30 cellular contexts compared by ENCODE assay signal in the genomic region with DNA sequence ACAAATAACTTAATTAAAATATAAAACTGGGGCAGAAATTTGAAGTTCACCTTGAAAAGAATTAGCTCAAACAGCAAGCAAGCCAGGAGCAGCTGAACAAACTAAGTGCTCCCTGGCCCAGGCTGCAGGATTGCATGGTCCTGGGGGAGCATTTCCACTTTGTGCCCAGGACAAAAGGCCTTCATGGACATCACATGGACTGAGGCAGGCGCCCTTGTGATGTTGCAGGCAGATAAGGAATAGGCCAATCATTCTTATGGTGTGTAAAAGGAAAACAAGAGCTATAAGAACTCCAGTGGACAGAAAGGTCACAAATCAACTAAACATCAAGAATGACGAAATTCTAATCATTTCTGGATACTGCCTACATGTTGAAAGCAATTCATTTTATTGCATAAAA. TPM values are rescaled to one million over a fixed set of nuclear protein-coding genes. Genes with fewer than 3 reads are reported as not detected.
A peak's percentile ranks its signal among the peaks of the same experiment; 100 is the strongest.
DNase-seq lines count a peak whose midpoint lies in the region; ATAC-seq, FAIRE-seq and TF ChIP-seq lines count a peak whose summit lies in the region.
"Had no signal": no experiment of that assay in that cellular context is flagged by ENCODE, and none has a peak within 500 bp of the region (broad histone marks: within the 10 kb centered on the region; RNA-seq: fewer than 3 reads in every experiment).

No MANE protein-coding gene starts in this region.

- H3K27me3 ChIP-seq in adipocyte (replicated peaks; ENCODE audit: control insufficient read depth, insufficient read depth, low read length) (no peaks in the 10 kb centered on the region), HepG2 (ENCODE audit: control insufficient read depth in 1 of 2, insufficient read depth in 2 of 2, low read length in 2 of 2) (no peaks in the 10 kb centered on the region), HAP-1 (ENCODE audit: low read depth) (no peaks in the 10 kb centered on the region; the same call in 1 of the 2 replicates)
- H3K27me3 ChIP-seq: heart left ventricle, SJCRH30 had no signal

- BruUV-seq in HepG2 (replicated peaks; lab: Mats Ljungman, UMichigan), result no TSS peak

- H3K27me3 Mint-ChIP-seq in type B pancreatic cell, result no peaks in the 10 kb centered on the region
- H3K27me3 Mint-ChIP-seq: CD4-positive, alpha-beta T cell had no signal

- intact Hi-C loops in HepG2 (cut with micrococcal nuclease; ENCODE audit: unreplicated experiment), result no loop called here

- H3K4me3 ChIP-seq in adipocyte (ENCODE audit: low read length), result no peak overlapping the region
- H3K4me3 ChIP-seq in HepG2 (replicated peaks in 1 of 3; ENCODE audit: insufficient read depth in 1 of 3, low read depth in 2 of 3, low read length in 3 of 3), result no peak overlapping the region
- no peak overlapping the region for H3K4me3 ChIP-seq in HAP-1
- H3K4me3 ChIP-seq: heart left ventricle, SJCRH30 had no signal

- ATAC-seq in HepG2 (peak; percentile 53), GM21367 (IDR thresholded peaks at IDR 0.05; ENCODE audit: unreplicated experiment) (no peak)
- ATAC-seq: activated CD8-positive, alpha-beta T cell treated with anti-CD3 and anti-CD28 coated beads, Interleukin-2, amount 10 ng/mL, durations not matched to agents 7 days and 5 days; heart left ventricle had no signal

- no peaks in the 10 kb centered on the region for H4K20me1 ChIP-seq in HepG2 (ENCODE audit: insufficient read depth, low read length)

- FAIRE-seq in HepG2 (lab: Jason Lieb, UNC), result peak; percentile 18
- FAIRE-seq: H1, RCC 7860 had no signal

- H3K36me3 ChIP-seq in adipocyte (ENCODE audit: control insufficient read depth, insufficient read depth, low read length, severe bottlenecking) (no peaks in the 10 kb centered on the region), HepG2 (replicated peaks in 1 of 2; ENCODE audit: control insufficient read depth in 1 of 2, insufficient read depth in 2 of 2, low read length in 2 of 2) (no peaks in the 10 kb centered on the region), HAP-1 (replicated peaks) (no peaks in the 10 kb centered on the region)
- H3K36me3 ChIP-seq: heart left ventricle, SJCRH30 had no signal

- H3K9ac ChIP-seq in adipocyte (ENCODE audit: low read length) (peak overlapping the region; percentile 79), HepG2 (ENCODE audit: insufficient read depth, low read depth, low read length) (no peak overlapping the region)
- H3K9ac ChIP-seq: parathyroid adenoma had no signal

- peaks cover 5% of the 10 kb centered on the region for H3K4me1 Mint-ChIP-seq in type B pancreatic cell (ENCODE audit: unreplicated experiment)
- H3K4me1 Mint-ChIP-seq: brain had no signal

- WGBS in HepG2 (ENCODE audit: low lambda C conversion rate), result 51% methylated on average over 2 of the region's 2 CpGs

- CTCF ChIA-PET in HepG2 (lab: Yijun Ruan, JAX; ENCODE audit: low intra/inter-chr PET ratio, low total read pairs), result no interaction called here

- no peak for TF ChIP-seq RAD21 in HepG2 (CRISPR knock-in tag; IDR thresholded peaks at IDR 0.05)

- TF ChIP-seq EP300 in HepG2 (IDR thresholded peaks at IDR 0.05; ENCODE audit: low read depth in 2 of 2, low read length in 2 of 2), result peak in 1 of 2 experiments; percentile 92; a peak in 2 of 4 replicates
- peak; percentile 89; the same call in 1 of the 2 replicates for TF ChIP-seq EP300 in HepG2 (CRISPR knock-in tag; IDR thresholded peaks at IDR 0.05; ENCODE audit: borderline replicate concordance)

- H3K36me3 Mint-ChIP-seq in type B pancreatic cell, result no peaks in the 10 kb centered on the region
- H3K36me3 Mint-ChIP-seq: brain had no signal

- H3K9me3 ChIP-seq in adipocyte (ENCODE audit: control insufficient read depth, low read length) (peaks cover 10% of the 10 kb centered on the region), HepG2 (ENCODE audit: low read length) (peaks cover 11% of the 10 kb centered on the region), HAP-1 (no peaks in the 10 kb centered on the region)
- H3K9me3 ChIP-seq: SJCRH30 had no signal

- H3K4me3 Mint-ChIP-seq in type B pancreatic cell, result no peak overlapping the region
- H3K4me3 Mint-ChIP-seq: activated CD8-positive, alpha-beta T cell treated with anti-CD3 and anti-CD28 coated beads, Interleukin-2, amount 10 ng/mL, durations not matched to agents 7 days and 5 days; brain; CD4-positive, alpha-beta T cell; nephron progenitor cell; T-helper 1 cell treated with Interleukin-12 subunit alpha and Interleukin-12 subunit beta and Interleukin-4 antibody, amounts not matched to agents 30 μg/mL and 1 μg/mL, for 36 hours had no signal

- TF ChIP-seq CTCF in HepG2 (CRISPR knock-in tag; IDR thresholded peaks at IDR 0.05) (0 out of 2 replicates have a peak, but pooled peaks have one; percentile 8), type B pancreatic cell (conservative IDR thresholded peaks at IDR 0.05) (no peak)

- peaks cover 48% of the 10 kb centered on the region for H3K4me1 ChIP-seq in adipocyte (ENCODE audit: control insufficient read depth, insufficient read depth, low read length)
- peaks cover 56% of the 10 kb centered on the region for H3K4me1 ChIP-seq in HepG2 (ENCODE audit: insufficient read depth, low read length)
- no peaks in the 10 kb centered on the region for H3K4me1 ChIP-seq in HAP-1
- H3K4me1 ChIP-seq: heart left ventricle, parathyroid adenoma, SJCRH30 had no signal

- TF ChIP-seq POLR2A in HepG2 (IDR thresholded peaks at IDR 0.05; ENCODE audit: insufficient read depth in 1 of 2, low read depth in 2 of 2, low read length in 2 of 2), result no peak

- H3K9me3 Mint-ChIP-seq in type B pancreatic cell, result peaks cover 3% of the 10 kb centered on the region
- H3K9me3 Mint-ChIP-seq: CD4-positive, alpha-beta T cell; T-helper 1 cell treated with Interleukin-12 subunit alpha and Interleukin-12 subunit beta and Interleukin-4 antibody, amounts not matched to agents 30 μg/mL and 1 μg/mL, for 36 hours had no signal

- no peak overlapping the region for H3K4me2 ChIP-seq in HepG2 (ENCODE audit: low read depth, low read length)

- peak overlapping the region; percentile 4 for H3K27ac Mint-ChIP-seq in type B pancreatic cell
- H3K27ac Mint-ChIP-seq: activated CD8-positive, alpha-beta T cell treated with anti-CD3 and anti-CD28 coated beads, Interleukin-2, amount 10 ng/mL, durations not matched to agents 7 days and 5 days; CD4-positive, alpha-beta T cell; nephron progenitor cell; T-helper 1 cell treated with Interleukin-12 subunit alpha and Interleukin-12 subunit beta and Interleukin-4 antibody, amounts not matched to agents 30 μg/mL and 1 μg/mL, for 36 hours had no signal

- peak; percentile 6 for DNase-seq in NCI-H146 (lab: John Stamatoyannopoulos, UW)
- DNase-seq in NCI-H146 treated with DMSO at 0.1 percent for 48 hours (lab: John Stamatoyannopoulos, UW; ENCODE audit: unreplicated experiment), result no peak
- no peak for DNase-seq in adipocyte (ENCODE audit: low read depth)
- peak; percentile 85 for DNase-seq in HepG2 (ENCODE audit: low spot score)
- no peak for DNase-seq in type B pancreatic cell (ENCODE audit: extremely low spot score, unreplicated experiment)
- DNase-seq in HAP-1 (ENCODE audit: low spot score in 2 of 2), result no peak
- no peak for DNase-seq in activated naive CD4-positive, alpha-beta T cell (lab: John Stamatoyannopoulos, UW)
- DNase-seq: 8988T; activated CD8-positive, alpha-beta T cell treated with anti-CD3 and anti-CD28 coated beads, Interleukin-2, amount 10 ng/mL, durations not matched to agents 7 days and 5 days; activated effector memory CD4-positive, alpha-beta T cell treated with Interleukin-2 at 50 U/mL for 16 hours; CD4-positive, alpha-beta T cell; DMS 273 treated with DMSO at 0.1 percent for 48 hours; heart left ventricle; mammary epithelial cell; NCI-H1105; NCI-H2029 treated with DMSO at 0.1 percent for 48 hours; NCI-H2227 treated with DMSO at 0.1 percent for 48 hours; NCI-H526 treated with DMSO at 0.1 percent for 48 hours; nephron progenitor cell; SJCRH30; stimulated activated CD4-positive, alpha-beta T cell treated with anti-CD3 and anti-CD28 coated beads, Interleukin-4, amount 100 ng/mL, for 1 hour had no signal

- H3K79me2 ChIP-seq in HepG2 (ENCODE audit: insufficient read depth, low read length), result no peaks in the 10 kb centered on the region
- H3K79me2 ChIP-seq: parathyroid adenoma had no signal

- H2AFZ ChIP-seq in HepG2 (ENCODE audit: low read length), result no peak overlapping the region
- H2AFZ ChIP-seq: parathyroid adenoma had no signal

- in situ Hi-C loops in HepG2 (cut with HindIII; ENCODE audit: extremely low pct_ligation_motif_present, low pct_unique_long_range_greater_than_20kb), result no loop called here
- in situ Hi-C loops in HAP-1 (cut with MboI; ENCODE audit: low sequenced_read_pairs), result no loop called here

- POLR2A ChIA-PET in HepG2 (lab: Yijun Ruan, JAX), result interaction anchor here (0.7 to 2.6 kb wide), 5 partner anchors 9 to 39 kb away, joined by 3 to 24 read pairs (median 4); no protein-coding TSS in a partner anchor

- H3K27ac ChIP-seq in HepG2 (ENCODE audit: extremely low read length, insufficient read depth, low read length), result peak overlapping the region; percentile 98
- H3K27ac ChIP-seq: heart left ventricle, parathyroid adenoma, SJCRH30 had no signal

RNA-seq across cellular contexts. Expression of a gene that starts 17.5 kb away (rescaled TPM):
- total RNA-seq in HepG2 (2016; rRNA removed; fragmentation: Illumina TruSeq; extraction: Trizol) (1.3 and 1.8 TPM in 2 replicates), type B pancreatic cell (ENCODE audit: low replicate concordance) (0.10 TPM in 1 of 2 replicates, not detected in the other)
- 0.61 and 0.71 TPM in 2 replicates for total RNA-seq in HepG2 (2016; cell fraction: cytosol; rRNA removed; fragmentation: Illumina TruSeq; extraction: Trizol; ENCODE audit: low read depth)
- total RNA-seq in HepG2 (2016; cell fraction: insoluble cytoplasmic fraction; rRNA removed; fragmentation: Illumina TruSeq; extraction: Trizol), result 1.5 and 1.9 TPM in 2 replicates
- total RNA-seq in HepG2 (2016; cell fraction: membrane; rRNA removed; fragmentation: Illumina TruSeq; extraction: Trizol), result 1.0 and 1.4 TPM in 2 replicates
- total RNA-seq in HepG2 (2016; cell fraction: nucleus; rRNA removed; fragmentation: Illumina TruSeq; extraction: Trizol), result 2.4 and 2.8 TPM in 2 replicates
- polyA plus RNA-seq in HepG2 (2011; rRNA removed), result 0.78 and 1.1 TPM in 2 replicates
- 0.48 and 0.63 TPM in 2 replicates for polyA plus RNA-seq in HepG2 (2011; cell fraction: cytosol; rRNA removed)
- polyA plus RNA-seq in HepG2 (2011; cell fraction: nucleus; rRNA removed), result 1.3 and 1.7 TPM in 2 replicates
- polyA plus RNA-seq in HepG2 (2012), result 0.68 and 1.6 TPM in 2 replicates
- 0.19 and 0.38 TPM in 2 replicates for polyA plus RNA-seq in HepG2 (2016; cell fraction: cytosol; fragmentation: Illumina TruSeq; extraction: Trizol; ENCODE audit: low read depth)
- 1.3 and 1.6 TPM in 2 replicates for polyA plus RNA-seq in HepG2 (2016; cell fraction: insoluble cytoplasmic fraction; fragmentation: Illumina TruSeq; extraction: Trizol; ENCODE audit: low read depth)
- polyA plus RNA-seq in HepG2 (2016; cell fraction: membrane; fragmentation: Illumina TruSeq; extraction: Trizol; ENCODE audit: low read depth), result 0.73 and 0.96 TPM in 2 replicates
- 4.3 and 5.3 TPM in 2 replicates for polyA plus RNA-seq in HepG2 (2016; cell fraction: nucleus; fragmentation: Illumina TruSeq; extraction: Trizol; ENCODE audit: insufficient read depth, low read depth)
- 0.66 TPM in 1 of 2 replicates, not detected in the other for polyA minus RNA-seq in HepG2 (2011; rRNA and poly(A)+ RNA removed; ENCODE audit: low replicate concordance)
- polyA minus RNA-seq in HepG2 (2011; cell fraction: cytosol; rRNA and poly(A)+ RNA removed), result 0.40 TPM in 1 of 2 replicates, not detected in the other
- polyA minus RNA-seq in HepG2 (2011; cell fraction: nucleus; rRNA and poly(A)+ RNA removed), result 0.52 and 0.99 TPM in 2 replicates
- total RNA-seq: activated CD8-positive, alpha-beta T cell treated with anti-CD3 and anti-CD28 coated beads, Interleukin-2, amount 10 ng/mL, durations not matched to agents 7 days and 5 days; CD4-positive, alpha-beta T cell; cerebellum; H1; heart left ventricle; kidney epithelial cell; mammary epithelial cell; SJCRH30; urinary bladder had no signal
- polyA plus RNA-seq: H1, heart left ventricle, mammary epithelial cell, urinary bladder had no signal

Comparison
In these comparisons a context has a peak if more than half of its experiments do, and no peak if none do; other contexts are left out.
1. DNase-seq: peak in NCI-H146 (single experiment) and HepG2 (single experiment); none in NCI-H146 treated with DMSO at 0.1 percent for 48 hours (single experiment), adipocyte (single experiment), type B pancreatic cell (single experiment), HAP-1 (0 of 2) and activated naive CD4-positive, alpha-beta T cell (0 of 4).